Comparison of ENCODE assay signal across 8 cellular contexts in the genomic region with DNA sequence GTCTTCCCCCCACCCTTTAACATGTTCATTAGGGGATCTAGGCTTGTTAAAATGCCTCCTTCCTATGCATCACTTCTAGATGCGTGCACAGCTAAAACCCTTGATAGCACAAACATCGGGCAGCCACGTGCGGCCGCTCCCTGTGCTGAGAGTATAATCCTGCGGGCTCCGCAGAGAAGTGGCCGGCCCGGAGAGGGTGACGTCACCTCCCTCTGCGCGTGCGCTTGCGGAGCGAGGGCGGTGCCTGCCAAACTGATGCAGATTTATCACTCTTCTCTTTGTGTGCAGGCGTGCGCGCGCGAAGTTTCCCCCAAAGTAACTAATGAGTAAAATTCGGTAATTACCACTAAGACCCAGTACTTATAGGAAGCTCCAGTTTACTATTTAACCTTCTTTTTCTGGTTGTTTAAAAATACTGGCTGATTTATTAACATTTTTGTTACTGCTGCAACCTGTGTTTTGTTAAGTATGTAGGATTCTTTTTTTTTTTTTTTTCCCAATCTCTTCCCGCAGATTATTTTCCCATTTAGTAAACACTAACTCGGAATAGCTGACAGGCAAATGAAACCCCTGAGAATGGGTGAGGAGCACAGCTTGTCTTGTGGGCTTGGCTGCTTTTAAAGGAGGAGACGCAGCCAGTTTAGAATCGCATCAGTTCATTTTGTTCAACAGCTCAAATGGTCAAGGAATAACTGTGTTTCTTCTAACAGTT.
DNase-seq lines count a peak whose midpoint lies in the region; ATAC-seq, FAIRE-seq and TF ChIP-seq lines count a peak whose summit lies in the region.

No MANE protein-coding gene starts in this region.

- H4K20me1 ChIP-seq in Karpas-422 (ENCODE audit: insufficient read depth, low read depth, low read length) (no peaks in the 10 kb centered on the region), osteoblast (ENCODE audit: insufficient read depth, low read length) (peaks cover 3% of the 10 kb centered on the region)

- no peak for FAIRE-seq in frontal cortex (lab: Jason Lieb, UNC)

- H3K79me2 ChIP-seq in Karpas-422 (ENCODE audit: low read length) (no peaks in the 10 kb centered on the region), osteoblast (ENCODE audit: insufficient read depth, low read length) (peaks cover 88% of the 10 kb centered on the region)

- no peaks in the 10 kb centered on the region for H3K9me3 ChIP-seq in ES-I3 (ENCODE audit: control insufficient read depth, insufficient read depth, low read length)
- no peaks in the 10 kb centered on the region for H3K9me3 ChIP-seq in Karpas-422 (ENCODE audit: low read length)
- H3K9me3 ChIP-seq in RWPE2 (ENCODE audit: severe bottlenecking) = no peaks in the 10 kb centered on the region
- no peaks in the 10 kb centered on the region for H3K9me3 ChIP-seq in osteoblast (ENCODE audit: low read depth, low read length)
- no peaks in the 10 kb centered on the region for H3K9me3 ChIP-seq in thymus (ENCODE audit: control insufficient read depth)

- H3K4me2 ChIP-seq in Karpas-422 (ENCODE audit: low read depth, low read length, poor library complexity, severe bottlenecking) (peak overlapping the region; percentile 10), osteoblast (ENCODE audit: insufficient read depth, low read length) (peak overlapping the region; percentile 86)

- ATAC-seq in RWPE2 (ENCODE audit: low read depth) = peak; percentile 77

- TF ChIP-seq CTCF in RWPE2 (IDR thresholded peaks at IDR 0.05; ENCODE audit: poor library complexity, severe bottlenecking) (no peak), osteoblast (IDR thresholded peaks at IDR 0.05; ENCODE audit: extremely low read depth, low read depth, low read length) (no peak)

- DNase-seq in GOT3 (lab: John Stamatoyannopoulos, UW) (peak; percentile 69), Karpas-422 (peak; percentile 81), RWPE2 (ENCODE audit: low spot score) (peak; percentile 98), frontal cortex (ENCODE audit: low spot score in 2 of 2) (peak; percentile 48 to 76), osteoblast (ENCODE audit: insufficient read length, low spot score, missing footprints) (peak; percentile 93)
- peak; percentile 14 to 62 (median 30) for DNase-seq in activated naive CD4-positive, alpha-beta T cell (lab: John Stamatoyannopoulos, UW)

- H3K36me3 ChIP-seq in ES-I3 (ENCODE audit: insufficient read depth, low read length) = no peaks in the 10 kb centered on the region
- H3K36me3 ChIP-seq in Karpas-422 (ENCODE audit: insufficient read depth, low read length) = no peaks in the 10 kb centered on the region
- no peaks in the 10 kb centered on the region for H3K36me3 ChIP-seq in RWPE2 (ENCODE audit: low read depth)
- no peaks in the 10 kb centered on the region for H3K36me3 ChIP-seq in osteoblast (ENCODE audit: insufficient read depth, low read length)
- H3K36me3 ChIP-seq in thymus (ENCODE audit: control insufficient read depth, insufficient read depth) = no peaks in the 10 kb centered on the region

- H3K9me2 ChIP-seq in Karpas-422 (replicated peaks; ENCODE audit: insufficient read depth, low read length) = no peaks in the 10 kb centered on the region

- H3K9ac ChIP-seq in ES-I3 (ENCODE audit: low read depth, low read length) (peak overlapping the region; percentile 43), Karpas-422 (ENCODE audit: low read length) (no peak overlapping the region)

- no peak overlapping the region for H3K4me3 ChIP-seq in Karpas-422 (ENCODE audit: low read length)
- peak overlapping the region; percentile 2 for H3K4me3 ChIP-seq in RWPE2 (ENCODE audit: severe bottlenecking)
- peak overlapping the region; percentile 50 for H3K4me3 ChIP-seq in osteoblast (ENCODE audit: insufficient read depth, low read length)
- peak overlapping the region; percentile 44 for H3K4me3 ChIP-seq in thymus (ENCODE audit: low read length)

- no peaks in the 10 kb centered on the region for H3K27me3 ChIP-seq in Karpas-422 (ENCODE audit: low read length)
- H3K27me3 ChIP-seq in RWPE2 (ENCODE audit: insufficient read depth, poor library complexity, severe bottlenecking) = no peaks in the 10 kb centered on the region
- H3K27me3 ChIP-seq in osteoblast (ENCODE audit: insufficient read depth, low read length) = no peaks in the 10 kb centered on the region
- no peaks in the 10 kb centered on the region for H3K27me3 ChIP-seq in thymus (ENCODE audit: control insufficient read depth, insufficient read depth)

- 0 out of 2 replicates have a peak overlapping the region, but pooled peaks have one; percentile 20 for H2AFZ ChIP-seq in Karpas-422 (ENCODE audit: low read length)
- no peak overlapping the region for H2AFZ ChIP-seq in osteoblast (ENCODE audit: low read length)

- H3K27ac ChIP-seq in Karpas-422 (ENCODE audit: low read length) (no peak overlapping the region), RWPE2 (ENCODE audit: poor library complexity, severe bottlenecking) (peak overlapping the region; percentile 97), osteoblast (ENCODE audit: low read depth, low read length) (peak overlapping the region; percentile 93), thymus (ENCODE audit: low read depth) (no peak overlapping the region)

- H3K4me1 ChIP-seq in ES-I3 (ENCODE audit: insufficient read depth, low read length) (peaks cover 80% of the 10 kb centered on the region), Karpas-422 (ENCODE audit: low read length) (peaks cover 8% of the 10 kb centered on the region), RWPE2 (ENCODE audit: insufficient read depth, poor library complexity, severe bottlenecking) (peaks cover 75% of the 10 kb centered on the region), osteoblast (ENCODE audit: insufficient read depth, low read length) (peaks cover 84% of the 10 kb centered on the region), thymus (ENCODE audit: control insufficient read depth, insufficient read depth, low read length) (peaks cover 11% of the 10 kb centered on the region)

- WGBS in thymus = 6% methylated on average over 26 of the region's 26 CpGs

Comparison
In these comparisons a context has a peak if more than half of its experiments do, and no peak if none do; other contexts are left out.
1. DNase-seq: peak in every context shown above with its lines; median percentile 98 in RWPE2; 93 in osteoblast; 81 in Karpas-422; 69 in GOT3; 62 in frontal cortex; 30 in activated naive CD4-positive, alpha-beta T cell.
2. H3K27ac ChIP-seq: peak in RWPE2 (single experiment) and osteoblast (single experiment); none in Karpas-422 (single experiment) and thymus (single experiment).